ENCODE assay signal across 9 cellular contexts in the genomic region with DNA sequence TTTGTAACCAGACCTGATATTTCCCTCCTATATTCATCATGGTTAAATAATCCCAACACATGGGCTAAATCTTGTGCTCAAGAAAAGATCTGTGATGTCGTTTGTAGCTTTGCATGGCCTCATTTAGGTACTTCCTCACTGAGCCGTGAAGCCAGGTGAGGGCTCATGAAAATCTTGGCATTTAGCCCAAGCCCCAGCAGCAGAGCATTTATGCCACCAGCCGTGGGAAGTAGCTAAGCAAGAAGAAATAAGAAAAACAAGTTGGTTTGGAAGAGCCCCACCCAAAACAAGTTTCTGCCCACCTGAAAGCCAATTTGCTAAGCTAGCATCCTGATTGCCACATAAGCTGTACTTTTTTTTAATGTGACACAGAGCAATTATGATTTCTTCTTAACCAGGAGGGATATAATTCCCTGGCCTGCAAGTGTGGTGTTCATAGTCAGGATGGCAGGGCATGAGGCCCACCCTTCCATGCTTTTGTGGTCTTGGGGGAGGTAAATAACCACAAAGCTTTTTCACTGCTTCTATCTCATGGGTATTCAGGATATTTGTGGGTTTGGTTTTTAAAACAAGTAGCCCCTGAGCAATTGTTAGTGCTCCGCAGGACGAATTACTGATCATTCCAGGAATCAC. TPM values are rescaled to one million over a fixed set of nuclear protein-coding genes. Genes with fewer than 3 reads are reported as not detected.
DNase-seq lines count a peak whose midpoint lies in the region; ATAC-seq, FAIRE-seq and TF ChIP-seq lines count a peak whose summit lies in the region.
"Had no signal": no experiment of that assay in that cellular context is flagged by ENCODE, and none has a peak within 500 bp of the region (broad histone marks: within the 10 kb centered on the region; RNA-seq: fewer than 3 reads in every experiment).

No MANE protein-coding gene starts in this region.

- no peak for FAIRE-seq in GM12878 (lab: Jason Lieb, UNC)

- H3K79me2 ChIP-seq in GM23338 (replicated peaks; ENCODE audit: insufficient read depth) (no peaks in the 10 kb centered on the region), OCI-LY3 (ENCODE audit: low read length) (no peaks in the 10 kb centered on the region), GM12878 (ENCODE audit: control insufficient read depth, insufficient read depth, low read length) (no peaks in the 10 kb centered on the region)

- H3K27me3 ChIP-seq in CD4-positive, CD25-positive, alpha-beta regulatory T cell (ENCODE audit: control insufficient read depth, insufficient read depth, low read length): peaks cover 2% of the 10 kb centered on the region
- H3K27me3 ChIP-seq in GM23338 (ENCODE audit: insufficient read depth) (no peaks in the 10 kb centered on the region), OCI-LY3 (ENCODE audit: low read depth, low read length) (peaks cover 23% of the 10 kb centered on the region), GM12878 (replicated peaks in 1 of 2; ENCODE audit: control insufficient read depth in 2 of 2, insufficient read depth in 2 of 2, low read length in 1 of 2) (no peaks in the 10 kb centered on the region; a peak in 1 of 4 replicates)

- peaks cover 19% of the 10 kb centered on the region for H3K27me3 Mint-ChIP-seq in CD4-positive, CD25-positive, alpha-beta regulatory T cell
- no peaks in the 10 kb centered on the region for H3K27me3 Mint-ChIP-seq in GM23338 (ENCODE audit: insufficient read depth, low read depth, poor library complexity)

- peak in 1 of 3 donors; percentile 32 for DNase-seq in CD4-positive, CD25-positive, alpha-beta regulatory T cell
- DNase-seq in GM23338 (ENCODE audit: low spot score) (no peak), GM12878 (ENCODE audit: low read depth, low spot score) (no peak), NCI-H2196 treated with DMSO at 0.1 percent for 48 hours (lab: John Stamatoyannopoulos, UW; ENCODE audit: unreplicated experiment) (no peak)

- H3K4me1 Mint-ChIP-seq in CD4-positive, CD25-positive, alpha-beta regulatory T cell: peaks cover 0 to 15% (median 10%) of the 10 kb centered on the region in 4 donors
- no peaks in the 10 kb centered on the region for H3K4me1 Mint-ChIP-seq in GM23338

- TF ChIP-seq EP300 in GM12878 (IDR thresholded peaks at IDR 0.05; ENCODE audit: borderline replicate concordance in 1 of 2, control insufficient read depth in 1 of 2, low read depth in 2 of 2, low read length in 2 of 2): no peak

- H3K36me3 ChIP-seq in CD4-positive, CD25-positive, alpha-beta regulatory T cell (ENCODE audit: control insufficient read depth, insufficient read depth, low read length): no peaks in the 10 kb centered on the region
- H3K36me3 ChIP-seq in GM23338 (ENCODE audit: insufficient read depth) (no peaks in the 10 kb centered on the region), OCI-LY3 (replicated peaks; ENCODE audit: low read depth, low read length) (no peaks in the 10 kb centered on the region), GM12878 (ENCODE audit: control insufficient read depth in 2 of 2, insufficient read depth in 2 of 2, low read length in 1 of 2) (no peaks in the 10 kb centered on the region)

- H3K27ac Mint-ChIP-seq in CD4-positive, CD25-positive, alpha-beta regulatory T cell: peak overlapping the region; percentile 36 to 93 (median 68)
- no peak overlapping the region for H3K27ac Mint-ChIP-seq in GM23338

- no peaks in the 10 kb centered on the region for H3K9me3 ChIP-seq in CD4-positive, CD25-positive, alpha-beta regulatory T cell (ENCODE audit: control insufficient read depth in 2 of 2, low read length in 2 of 2)
- H3K9me3 ChIP-seq in OCI-LY3 (ENCODE audit: insufficient read depth, low read length) (peaks cover 4% of the 10 kb centered on the region; the same call in 1 of the 2 replicates), GM12878 (replicated peaks; ENCODE audit: control insufficient read depth, insufficient read depth, low read length) (no peaks in the 10 kb centered on the region)

- intact Hi-C loops in GM12878 (cut with micrococcal nuclease; ENCODE audit: unreplicated experiment): no loop called here

- no peak for TF ChIP-seq RAD21 in GM12878 (IDR thresholded peaks at IDR 0.05; ENCODE audit: insufficient read depth, low read depth, low read length)

- TF ChIP-seq POLR2A in GM12878 (IDR thresholded peaks at IDR 0.05; ENCODE audit: low read depth, low read length): no peak

- BruUV-seq in GM12878 (replicated peaks; lab: Mats Ljungman, UMichigan): no TSS peak

- H3K9ac ChIP-seq in OCI-LY3 (ENCODE audit: low read length) (no peak overlapping the region), GM12878 (ENCODE audit: control insufficient read depth, insufficient read depth, low read length) (no peak overlapping the region)

- H3K36me3 Mint-ChIP-seq in CD4-positive, CD25-positive, alpha-beta regulatory T cell: no peaks in the 10 kb centered on the region
- no peaks in the 10 kb centered on the region for H3K36me3 Mint-ChIP-seq in GM23338 (ENCODE audit: low read depth)

- H2AFZ ChIP-seq in GM23338 (peak overlapping the region; percentile 18; the same call in 1 of the 2 replicates), OCI-LY3 (ENCODE audit: low read depth, low read length) (no peak overlapping the region), GM12878 (ENCODE audit: control insufficient read depth, low read depth, low read length) (no peak overlapping the region)

- peaks cover 5% of the 10 kb centered on the region for H3K4me1 ChIP-seq in CD4-positive, CD25-positive, alpha-beta regulatory T cell (ENCODE audit: control insufficient read depth, insufficient read depth, low read length, poor library complexity, severe bottlenecking)
- no peaks in the 10 kb centered on the region for H3K4me1 ChIP-seq in GM23338 (ENCODE audit: insufficient read depth)
- peaks cover 21% of the 10 kb centered on the region for H3K4me1 ChIP-seq in OCI-LY3 (ENCODE audit: low read length)
- H3K4me1 ChIP-seq in GM12878 (ENCODE audit: control insufficient read depth, insufficient read depth, low read length): peaks cover 17% of the 10 kb centered on the region

- H4K20me1 ChIP-seq in GM23338 (replicated peaks; ENCODE audit: insufficient read depth) (no peaks in the 10 kb centered on the region), OCI-LY3 (ENCODE audit: insufficient read depth, low read length) (no peaks in the 10 kb centered on the region), GM12878 (ENCODE audit: control insufficient read depth, insufficient read depth) (no peaks in the 10 kb centered on the region)

- SMC1A ChIA-PET in GM12878 (lab: Charles Lee; ENCODE audit: uncharacterized antibody, unreplicated experiment): interaction anchor here (0.9 to 2.9 kb wide), 19 partner anchors 8 to 219 kb away, joined by 3 to 12 read pairs (median 5); a partner anchor contains a TSS

- no peaks in the 10 kb centered on the region for H3K9me3 Mint-ChIP-seq in CD4-positive, CD25-positive, alpha-beta regulatory T cell
- H3K9me3 Mint-ChIP-seq in GM23338: no peaks in the 10 kb centered on the region

- TF ChIP-seq CTCF in GM23338 (conservative IDR thresholded peaks at IDR 0.05; ENCODE audit: low read depth in 2 of 2) (no peak), OCI-LY3 (IDR thresholded peaks at IDR 0.05; ENCODE audit: low read depth, low read length) (no peak), GM12878 (IDR thresholded peaks at IDR 0.05 in 2 of 3, conservative IDR thresholded peaks at IDR 0.05 in 1 of 3; ENCODE audit: control insufficient read depth in 2 of 3, extremely low read depth in 1 of 3, insufficient read depth in 1 of 3, low read depth in 3 of 3, low read length in 3 of 3) (no peak)

- peak overlapping the region in 1 of 4 donors; percentile 9 for H3K4me3 Mint-ChIP-seq in CD4-positive, CD25-positive, alpha-beta regulatory T cell
- no peak overlapping the region for H3K4me3 Mint-ChIP-seq in GM23338

- WGBS in GM12878 (ENCODE audit: insufficient coverage, insufficient replicate concordance, low lambda C conversion rate, missing lambda C conversion rate): 1% methylated on average over 5 of the region's 5 CpGs

- CTCF ChIA-PET in GM12878 (lab: Yijun Ruan, JAX): interaction anchor here (0.6 to 3.5 kb wide), 10 partner anchors 9 to 219 kb away, joined by 3 to 28 read pairs (median 4); a partner anchor contains a TSS

- ATAC-seq in CD4-positive, CD25-positive, alpha-beta regulatory T cell (ENCODE audit: low read depth in 2 of 2): peak; percentile 42 to 43
- ATAC-seq in GM23338 (no peak), GM12878 (peak; percentile 74), GM21576 (IDR thresholded peaks at IDR 0.05; ENCODE audit: unreplicated experiment) (no peak), GM21786 (IDR thresholded peaks at IDR 0.05; ENCODE audit: unreplicated experiment) (no peak), HG03175 (IDR thresholded peaks at IDR 0.05; ENCODE audit: unreplicated experiment) (no peak)

- no peak overlapping the region for H3K27ac ChIP-seq in CD4-positive, CD25-positive, alpha-beta regulatory T cell (ENCODE audit: insufficient read depth, low read length, poor library complexity, severe bottlenecking)
- H3K27ac ChIP-seq in GM23338 (ENCODE audit: low read depth): no peak overlapping the region
- H3K27ac ChIP-seq in OCI-LY3 (ENCODE audit: low read length): no peak overlapping the region
- no peak overlapping the region for H3K27ac ChIP-seq in GM12878 (ENCODE audit: control insufficient read depth, insufficient read depth)

- H3K4me2 ChIP-seq in GM23338 (no peak overlapping the region), OCI-LY3 (ENCODE audit: low read length) (peak overlapping the region; percentile 20), GM12878 (ENCODE audit: control insufficient read depth, insufficient read depth) (peak overlapping the region; percentile 49)

- no peak overlapping the region for H3K4me3 ChIP-seq in CD4-positive, CD25-positive, alpha-beta regulatory T cell (ENCODE audit: low read depth, low read length)
- H3K4me3 ChIP-seq in GM23338 (no peak overlapping the region), OCI-LY3 (ENCODE audit: low read length) (no peak overlapping the region), GM12878 (no peak overlapping the region)

- H3K9me2 ChIP-seq in GM23338 (ENCODE audit: insufficient read depth): no peaks in the 10 kb centered on the region

- in situ Hi-C loops in GM12878 (cut with MboI): no loop called here

- POLR2A ChIA-PET in GM12878 (lab: Charles Lee): interaction anchor here (1.0 to 1.3 kb wide), 2 partner anchors 12 to 32 kb away, joined by 4 read pairs; a partner anchor contains a TSS

- RAD21 ChIA-PET in GM12878 (lab: Charles Lee; ENCODE audit: unreplicated experiment): interaction anchor here (0.9 to 1.4 kb wide), 10 partner anchors 12 to 218 kb away, joined by 3 to 7 read pairs (median 4); no protein-coding TSS in a partner anchor

- H3F3A ChIP-seq in GM23338 (replicated peaks; ENCODE audit: low read depth): no peaks in the 10 kb centered on the region

RNA-seq across cellular contexts. Expression of a gene that starts 10.5 kb away (rescaled TPM):
- not detected for total RNA-seq in CD4-positive, CD25-positive, alpha-beta regulatory T cell
- polyA plus RNA-seq in CD4-positive, CD25-positive, alpha-beta regulatory T cell: not detected
- not detected in 2 replicates for total RNA-seq in GM23338 (2014; rRNA removed; shearing (Covaris generic))
- polyA plus RNA-seq in GM23338 (2016; fragmentation: Nextera tagmentation; extraction: Ambion mirVana) (not detected in 2 replicates), GM12878 (2011; rRNA removed) (0.10 TPM in 1 of 2 replicates, not detected in the other), GM12878 (2014; fragmentation: Illumina TruSeq; extraction: Trizol) (not detected in 2 replicates), GM12878 (2014; fragmentation: Nextera tagmentation; extraction: Ambion mirVana) (not detected), GM12878 (2014; rRNA removed) (not detected in 2 replicates), GM12878 (2016; fragmentation: Nextera tagmentation; extraction: Ambion mirVana) (not detected)
- total RNA-seq in GM12878 (2013; cell fraction: nucleolus; rRNA removed): not detected in 2 replicates
- total RNA-seq in GM12878 (2014; rRNA removed) (not detected in 2 replicates), GM12878 (2014; rRNA removed; fragmentation: Illumina TruSeq; extraction: Trizol) (not detected in 2 replicates), GM12878 (2021) (not detected in 2 replicates)
- polyA plus RNA-seq in GM12878 (2011; ENCODE audit: low read depth): not detected
- polyA plus RNA-seq in GM12878 (2011; cell fraction: cytosol; rRNA removed): not detected in 2 replicates
- not detected in 2 replicates for polyA plus RNA-seq in GM12878 (2011; cell fraction: nucleus; rRNA removed)
- polyA plus RNA-seq in GM12878 (2012): not detected in 2 replicates
- not detected in 2 replicates for polyA minus RNA-seq in GM12878 (2011; rRNA and poly(A)+ RNA removed)
- polyA minus RNA-seq in GM12878 (2011; cell fraction: cytosol; rRNA and poly(A)+ RNA removed): not detected in 2 replicates
- polyA minus RNA-seq in GM12878 (2011; cell fraction: nucleus; rRNA and poly(A)+ RNA removed): not detected in 2 replicates
- polyA plus RNA-seq: neural cell had no signal

RNA-seq across cellular contexts. Expression of a gene that starts 31.6 kb away (rescaled TPM):
- total RNA-seq in CD4-positive, CD25-positive, alpha-beta regulatory T cell: 30.0 TPM
- 10 to 100 TPM; 16.7 to 21.5 (median 18.9) TPM for polyA plus RNA-seq in CD4-positive, CD25-positive, alpha-beta regulatory T cell
- 58.7 and 63.1 TPM in 2 replicates for total RNA-seq in GM23338 (2014; rRNA removed; shearing (Covaris generic))
- polyA plus RNA-seq in GM23338 (2016; fragmentation: Nextera tagmentation; extraction: Ambion mirVana) (32.1 and 36.4 TPM in 2 replicates), GM12878 (2011; rRNA removed) (29.8 and 31.0 TPM in 2 replicates), GM12878 (2014; fragmentation: Illumina TruSeq; extraction: Trizol) (59.9 and 66.1 TPM in 2 replicates), GM12878 (2014; fragmentation: Nextera tagmentation; extraction: Ambion mirVana) (10 to 100 TPM; 16.1 to 34.2 TPM), GM12878 (2014; rRNA removed) (42.7 and 49.2 TPM in 2 replicates), GM12878 (2016; fragmentation: Nextera tagmentation; extraction: Ambion mirVana) (10 to 100 TPM; 63.3 to 63.4 TPM)
- total RNA-seq in GM12878 (2013; cell fraction: nucleolus; rRNA removed): 76.3 and 85.3 TPM in 2 replicates
- total RNA-seq in GM12878 (2014; rRNA removed) (37.2 and 42.8 TPM in 2 replicates), GM12878 (2014; rRNA removed; fragmentation: Illumina TruSeq; extraction: Trizol) (58.8 and 59.7 TPM in 2 replicates), GM12878 (2021) (63.9 and 64.5 TPM in 2 replicates)
- polyA plus RNA-seq in GM12878 (2011; ENCODE audit: low read depth): 27.2 TPM
- polyA plus RNA-seq in GM12878 (2011; cell fraction: cytosol; rRNA removed): 19.9 and 20.1 TPM in 2 replicates
- 33.2 and 44.3 TPM in 2 replicates for polyA plus RNA-seq in GM12878 (2011; cell fraction: nucleus; rRNA removed)
- polyA plus RNA-seq in GM12878 (2012): 30.3 and 36.3 TPM in 2 replicates
- 29.3 and 36.0 TPM in 2 replicates for polyA minus RNA-seq in GM12878 (2011; rRNA and poly(A)+ RNA removed)
- 9.9 and 13.5 TPM in 2 replicates for polyA minus RNA-seq in GM12878 (2011; cell fraction: cytosol; rRNA and poly(A)+ RNA removed)
- 27.3 and 63.5 TPM in 2 replicates for polyA minus RNA-seq in GM12878 (2011; cell fraction: nucleus; rRNA and poly(A)+ RNA removed)

RNA-seq across cellular contexts. Expression of a gene that starts 55.3 kb away (rescaled TPM):
- 40.2 TPM for total RNA-seq in CD4-positive, CD25-positive, alpha-beta regulatory T cell
- 10 to 100 TPM in 1 of 4 donors, 1 to 10 TPM in 3; 6.5 to 11.0 (median 8.1) TPM for polyA plus RNA-seq in CD4-positive, CD25-positive, alpha-beta regulatory T cell
- total RNA-seq in GM23338 (2014; rRNA removed; shearing (Covaris generic)): 54.7 and 57.8 TPM in 2 replicates
- 6.2 and 6.3 TPM in 2 replicates for polyA plus RNA-seq in GM23338 (2016; fragmentation: Nextera tagmentation; extraction: Ambion mirVana)
- total RNA-seq in GM12878 (2013; cell fraction: nucleolus; rRNA removed): 77.8 and 80.6 TPM in 2 replicates
- total RNA-seq in GM12878 (2014; rRNA removed): 19.2 and 41.1 TPM in 2 replicates
- 19.9 and 20.0 TPM in 2 replicates for total RNA-seq in GM12878 (2014; rRNA removed; fragmentation: Illumina TruSeq; extraction: Trizol)
- total RNA-seq in GM12878 (2021): 23.5 and 24.2 TPM in 2 replicates
- polyA plus RNA-seq in GM12878 (2011; ENCODE audit: low read depth): 3.7 TPM
- polyA plus RNA-seq in GM12878 (2011; rRNA removed): 16.6 and 22.8 TPM in 2 replicates
- polyA plus RNA-seq in GM12878 (2011; cell fraction: cytosol; rRNA removed): 8.8 and 10.1 TPM in 2 replicates
- polyA plus RNA-seq in GM12878 (2011; cell fraction: nucleus; rRNA removed): 8.6 and 13.4 TPM in 2 replicates
- 6.4 TPM in 2 replicates for polyA plus RNA-seq in GM12878 (2012)
- polyA plus RNA-seq in GM12878 (2014; fragmentation: Illumina TruSeq; extraction: Trizol): 15.4 and 16.7 TPM in 2 replicates
- 1 to 10 TPM; 3.5 to 4.5 TPM for polyA plus RNA-seq in GM12878 (2014; fragmentation: Nextera tagmentation; extraction: Ambion mirVana)
- 7.5 and 7.9 TPM in 2 replicates for polyA plus RNA-seq in GM12878 (2014; rRNA removed)
- 10 to 100 TPM; 14.8 to 16.1 TPM for polyA plus RNA-seq in GM12878 (2016; fragmentation: Nextera tagmentation; extraction: Ambion mirVana)
- polyA minus RNA-seq in GM12878 (2011; rRNA and poly(A)+ RNA removed): 45.0 and 79.9 TPM in 2 replicates
- 27.8 and 38.1 TPM in 2 replicates for polyA minus RNA-seq in GM12878 (2011; cell fraction: cytosol; rRNA and poly(A)+ RNA removed)
- 19.6 and 21.5 TPM in 2 replicates for polyA minus RNA-seq in GM12878 (2011; cell fraction: nucleus; rRNA and poly(A)+ RNA removed)

Comparison
In these comparisons a context has a peak if more than half of its experiments do, and no peak if none do; other contexts are left out.
1. ATAC-seq: peak in CD4-positive, CD25-positive, alpha-beta regulatory T cell (2 of 2) and GM12878 (single experiment); none in GM23338 (single experiment), GM21576 (single experiment), GM21786 (single experiment) and HG03175 (single experiment).